Comparison of ENCODE assay signal across 19 cellular contexts in the genomic region with DNA sequence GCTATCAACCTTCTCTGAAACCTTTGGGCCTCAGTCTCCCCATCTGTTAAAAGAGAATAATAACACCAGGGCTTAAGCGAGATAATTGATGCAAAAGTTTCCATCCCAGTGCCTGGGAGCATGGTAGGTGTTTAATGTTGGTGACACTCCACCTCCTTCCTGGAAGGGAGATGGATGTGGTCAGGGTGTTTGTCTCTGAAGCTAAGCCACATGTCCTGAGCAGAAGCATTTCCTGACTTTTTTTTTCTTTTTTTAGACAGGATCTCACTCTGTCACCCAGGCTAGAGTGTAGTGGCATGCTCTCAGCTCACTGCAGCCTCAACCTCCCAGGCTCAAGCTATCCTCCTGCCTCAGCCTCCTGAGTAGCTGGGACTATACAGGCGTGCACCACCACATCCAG.
DNase-seq lines count a peak whose midpoint lies in the region; ATAC-seq and TF ChIP-seq lines count a peak whose summit lies in the region.
"Had no signal": no experiment of that assay in that cellular context is flagged by ENCODE, and none has a peak within 500 bp of the region (broad histone marks: within the 10 kb centered on the region; RNA-seq: fewer than 3 reads in every experiment).

No MANE protein-coding gene starts in this region.

- H3K4me3 Mint-ChIP-seq in activated CD4-positive, alpha-beta T cell treated with anti-CD3 and anti-CD28 coated beads, Interleukin-2, amount 10 ng/mL, durations not matched to agents 24 days and 14 days = no peak overlapping the region
- H3K4me3 Mint-ChIP-seq in activated CD8-positive, alpha-beta memory T cell treated with anti-CD3 and anti-CD28 coated beads, Interleukin-2, amount 10 ng/mL, durations not matched to agents 7 days and 5 days = no peak overlapping the region
- no peak overlapping the region for H3K4me3 Mint-ChIP-seq in activated T-helper 1 cell treated with anti-CD3 and anti-CD28 coated beads, Interleukin-12 subunit alpha, Interleukin-12 subunit beta, Interleukin-2, Interleukin-4 antibody, amounts not matched to agents 30 ng/mL and 10 ng/mL and 1 ng/mL, durations not matched to agents 14 hours and 24 hours and 36 hours
- H3K4me3 Mint-ChIP-seq: CD8-positive, alpha-beta T cell; GM23338; HFFc6 had no signal

- H3K4me1 ChIP-seq in BLaER1 = peaks cover 42% of the 10 kb centered on the region
- no peaks in the 10 kb centered on the region for H3K4me1 ChIP-seq in vagina
- H3K4me1 ChIP-seq: A549 had no signal

- no peaks in the 10 kb centered on the region for H3K27me3 Mint-ChIP-seq in activated CD4-positive, alpha-beta T cell treated with anti-CD3 and anti-CD28 coated beads, Interleukin-2, amount 10 ng/mL, durations not matched to agents 24 days and 14 days
- H3K27me3 Mint-ChIP-seq in activated CD8-positive, alpha-beta memory T cell treated with anti-CD3 and anti-CD28 coated beads, Interleukin-2, amount 10 ng/mL, durations not matched to agents 7 days and 5 days = no peaks in the 10 kb centered on the region
- H3K27me3 Mint-ChIP-seq in activated T-helper 1 cell treated with anti-CD3 and anti-CD28 coated beads, Interleukin-12 subunit alpha, Interleukin-12 subunit beta, Interleukin-2, Interleukin-4 antibody, amounts not matched to agents 30 ng/mL and 10 ng/mL and 1 ng/mL, durations not matched to agents 14 hours and 24 hours and 36 hours (ENCODE audit: insufficient read depth) = peaks cover 4% of the 10 kb centered on the region

- H3K36me3 ChIP-seq in BLaER1 (no peaks in the 10 kb centered on the region), vagina (no peaks in the 10 kb centered on the region)

- TF ChIP-seq CTCF in vagina (IDR thresholded peaks at IDR 0.05) = no peak

- no peak for ATAC-seq in activated CD8-positive, alpha-beta memory T cell treated with anti-CD3 and anti-CD28 coated beads, Interleukin-2, amount 10 ng/mL, durations not matched to agents 7 days and 5 days
- ATAC-seq: A549; CD8-positive, alpha-beta T cell; GM23338; HCT116 had no signal

- H3K36me3 Mint-ChIP-seq in activated CD4-positive, alpha-beta T cell treated with anti-CD3 and anti-CD28 coated beads, Interleukin-2, amount 10 ng/mL, durations not matched to agents 24 days and 14 days (ENCODE audit: low read depth) = no peaks in the 10 kb centered on the region
- no peaks in the 10 kb centered on the region for H3K36me3 Mint-ChIP-seq in activated CD8-positive, alpha-beta memory T cell treated with anti-CD3 and anti-CD28 coated beads, Interleukin-2, amount 10 ng/mL, durations not matched to agents 7 days and 5 days
- H3K36me3 Mint-ChIP-seq in activated T-helper 1 cell treated with anti-CD3 and anti-CD28 coated beads, Interleukin-12 subunit alpha, Interleukin-12 subunit beta, Interleukin-2, Interleukin-4 antibody, amounts not matched to agents 30 ng/mL and 10 ng/mL and 1 ng/mL, durations not matched to agents 14 hours and 24 hours and 36 hours (ENCODE audit: low read depth) = no peaks in the 10 kb centered on the region
- H3K36me3 Mint-ChIP-seq: CD8-positive, alpha-beta T cell had no signal

- peaks cover 12% of the 10 kb centered on the region for H3K9me3 Mint-ChIP-seq in activated CD4-positive, alpha-beta T cell treated with anti-CD3 and anti-CD28 coated beads, Interleukin-2, amount 10 ng/mL, durations not matched to agents 24 days and 14 days
- peaks cover 6% of the 10 kb centered on the region for H3K9me3 Mint-ChIP-seq in activated CD8-positive, alpha-beta memory T cell treated with anti-CD3 and anti-CD28 coated beads, Interleukin-2, amount 10 ng/mL, durations not matched to agents 7 days and 5 days (ENCODE audit: low read depth)
- H3K9me3 Mint-ChIP-seq in activated T-helper 1 cell treated with anti-CD3 and anti-CD28 coated beads, Interleukin-12 subunit alpha, Interleukin-12 subunit beta, Interleukin-2, Interleukin-4 antibody, amounts not matched to agents 30 ng/mL and 10 ng/mL and 1 ng/mL, durations not matched to agents 14 hours and 24 hours and 36 hours = peaks cover 16% of the 10 kb centered on the region

- H3K4me2 ChIP-seq in BLaER1 = peak overlapping the region; percentile 70
- H3K4me2 ChIP-seq: A549, GM23338 had no signal

- H3K27ac Mint-ChIP-seq in activated CD4-positive, alpha-beta T cell treated with anti-CD3 and anti-CD28 coated beads, Interleukin-2, amount 10 ng/mL, durations not matched to agents 24 days and 14 days = no peak overlapping the region
- no peak overlapping the region for H3K27ac Mint-ChIP-seq in activated CD8-positive, alpha-beta memory T cell treated with anti-CD3 and anti-CD28 coated beads, Interleukin-2, amount 10 ng/mL, durations not matched to agents 7 days and 5 days
- no peak overlapping the region for H3K27ac Mint-ChIP-seq in activated T-helper 1 cell treated with anti-CD3 and anti-CD28 coated beads, Interleukin-12 subunit alpha, Interleukin-12 subunit beta, Interleukin-2, Interleukin-4 antibody, amounts not matched to agents 30 ng/mL and 10 ng/mL and 1 ng/mL, durations not matched to agents 14 hours and 24 hours and 36 hours
- H3K27ac Mint-ChIP-seq: CD8-positive, alpha-beta T cell; GM23338; HFFc6 had no signal

- no peak for TF ChIP-seq POLR2A in vagina (IDR thresholded peaks at IDR 0.05)

- H3K27me3 ChIP-seq in BLaER1 (no peaks in the 10 kb centered on the region), vagina (no peaks in the 10 kb centered on the region)

- peaks cover 17% of the 10 kb centered on the region for H3K9me3 ChIP-seq in BLaER1
- H3K9me3 ChIP-seq in vagina = peaks cover 4% of the 10 kb centered on the region
- H3K9me3 ChIP-seq: A549 had no signal

- H3K4me1 Mint-ChIP-seq in activated CD4-positive, alpha-beta T cell treated with anti-CD3 and anti-CD28 coated beads, Interleukin-2, amount 10 ng/mL, durations not matched to agents 24 days and 14 days = peaks cover 9% of the 10 kb centered on the region
- H3K4me1 Mint-ChIP-seq in activated CD8-positive, alpha-beta memory T cell treated with anti-CD3 and anti-CD28 coated beads, Interleukin-2, amount 10 ng/mL, durations not matched to agents 7 days and 5 days = peaks cover 11% of the 10 kb centered on the region
- H3K4me1 Mint-ChIP-seq in activated T-helper 1 cell treated with anti-CD3 and anti-CD28 coated beads, Interleukin-12 subunit alpha, Interleukin-12 subunit beta, Interleukin-2, Interleukin-4 antibody, amounts not matched to agents 30 ng/mL and 10 ng/mL and 1 ng/mL, durations not matched to agents 14 hours and 24 hours and 36 hours (ENCODE audit: low read depth) = peaks cover 29% of the 10 kb centered on the region
- H3K4me1 Mint-ChIP-seq: GM23338 had no signal

- H3K4me3 ChIP-seq in BLaER1 (no peak overlapping the region), vagina (no peak overlapping the region)
- H3K4me3 ChIP-seq: A549, GM23338 had no signal

- H3K27ac ChIP-seq in BLaER1 = no peak overlapping the region
- H3K27ac ChIP-seq in vagina = no peak overlapping the region
- H3K27ac ChIP-seq: 22Rv1, A549 had no signal

- peaks cover 12% of the 10 kb centered on the region; the same call in 1 of the 2 replicates for H4K20me1 ChIP-seq in BLaER1

- intact Hi-C loops in activated CD4-positive, alpha-beta T cell treated with anti-CD3 and anti-CD28 coated beads, Interleukin-2, amount 10 ng/mL, durations not matched to agents 24 days and 14 days (cut with micrococcal nuclease) = no loop called here
- intact Hi-C loops in activated T-helper 1 cell treated with anti-CD3 and anti-CD28 coated beads, Interleukin-12 subunit alpha, Interleukin-12 subunit beta, Interleukin-2, Interleukin-4 antibody, amounts not matched to agents 30 ng/mL and 10 ng/mL and 1 ng/mL, durations not matched to agents 14 hours and 24 hours and 36 hours (cut with micrococcal nuclease) = no loop called here
- intact Hi-C loops in vagina (cut with DNase I) = no loop called here

- DNase-seq in activated CD4-positive, alpha-beta T cell treated with anti-CD3 and anti-CD28 coated beads, Interleukin-2, amount 10 ng/mL, durations not matched to agents 24 days and 14 days = peak; percentile 64
- no peak for DNase-seq in activated CD4-positive, alpha-beta T cell treated with anti-CD3 and anti-CD28 coated beads, Interleukin-2, amount 50 U/mL, for 1 hour
- peak; percentile 42 for DNase-seq in activated CD8-positive, alpha-beta memory T cell treated with anti-CD3 and anti-CD28 coated beads, Interleukin-2, amount 10 ng/mL, durations not matched to agents 7 days and 5 days
- no peak for DNase-seq in activated CD8-positive, alpha-beta memory T cell treated with anti-CD3 and anti-CD28 coated beads, Interleukin-2, amount 50 U/mL, for 4 hours
- peak; percentile 1 for DNase-seq in activated T-helper 1 cell treated with anti-CD3 and anti-CD28 coated beads, Interleukin-12 subunit alpha, Interleukin-12 subunit beta, Interleukin-2, Interleukin-4 antibody, amounts not matched to agents 30 ng/mL and 10 ng/mL and 1 ng/mL, durations not matched to agents 14 hours and 24 hours and 36 hours (ENCODE audit: low spot score)
- DNase-seq in activated gamma-delta T cell treated with Interleukin-2 at 50 U/mL for 16 hours (no peak), vagina (ENCODE audit: extremely low spot score in 2 of 2) (no peak)
- DNase-seq: AML-193; Calu3; CD8-positive, alpha-beta T cell; DMS79 treated with DMSO at 0.1 percent for 48 hours; GF-D8; H7; HFFc6 had no signal

- CTCF ChIA-PET in activated CD8-positive, alpha-beta memory T cell treated with anti-CD3 and anti-CD28 coated beads, Interleukin-2, amount 10 ng/mL, durations not matched to agents 7 days and 5 days (lab: Charles Lee) = no interaction called here

- H3K9ac ChIP-seq in BLaER1 = no peak overlapping the region

Comparison
In these comparisons a context has a peak if more than half of its experiments do, and no peak if none do; other contexts are left out.
1. DNase-seq: peak in activated CD4-positive, alpha-beta T cell treated with anti-CD3 and anti-CD28 coated beads, Interleukin-2, amount 10 ng/mL, durations not matched to agents 24 days and 14 days (single experiment), activated CD8-positive, alpha-beta memory T cell treated with anti-CD3 and anti-CD28 coated beads, Interleukin-2, amount 10 ng/mL, durations not matched to agents 7 days and 5 days (single experiment) and activated T-helper 1 cell treated with anti-CD3 and anti-CD28 coated beads, Interleukin-12 subunit alpha, Interleukin-12 subunit beta, Interleukin-2, Interleukin-4 antibody, amounts not matched to agents 30 ng/mL and 10 ng/mL and 1 ng/mL, durations not matched to agents 14 hours and 24 hours and 36 hours (single experiment); none in activated CD4-positive, alpha-beta T cell treated with anti-CD3 and anti-CD28 coated beads, Interleukin-2, amount 50 U/mL, for 1 hour (single experiment), activated CD8-positive, alpha-beta memory T cell treated with anti-CD3 and anti-CD28 coated beads, Interleukin-2, amount 50 U/mL, for 4 hours (single experiment), activated gamma-delta T cell treated with Interleukin-2 at 50 U/mL for 16 hours (single experiment) and vagina (0 of 2).